ENCODE assay signal across 1 cellular context in the genomic region with DNA sequence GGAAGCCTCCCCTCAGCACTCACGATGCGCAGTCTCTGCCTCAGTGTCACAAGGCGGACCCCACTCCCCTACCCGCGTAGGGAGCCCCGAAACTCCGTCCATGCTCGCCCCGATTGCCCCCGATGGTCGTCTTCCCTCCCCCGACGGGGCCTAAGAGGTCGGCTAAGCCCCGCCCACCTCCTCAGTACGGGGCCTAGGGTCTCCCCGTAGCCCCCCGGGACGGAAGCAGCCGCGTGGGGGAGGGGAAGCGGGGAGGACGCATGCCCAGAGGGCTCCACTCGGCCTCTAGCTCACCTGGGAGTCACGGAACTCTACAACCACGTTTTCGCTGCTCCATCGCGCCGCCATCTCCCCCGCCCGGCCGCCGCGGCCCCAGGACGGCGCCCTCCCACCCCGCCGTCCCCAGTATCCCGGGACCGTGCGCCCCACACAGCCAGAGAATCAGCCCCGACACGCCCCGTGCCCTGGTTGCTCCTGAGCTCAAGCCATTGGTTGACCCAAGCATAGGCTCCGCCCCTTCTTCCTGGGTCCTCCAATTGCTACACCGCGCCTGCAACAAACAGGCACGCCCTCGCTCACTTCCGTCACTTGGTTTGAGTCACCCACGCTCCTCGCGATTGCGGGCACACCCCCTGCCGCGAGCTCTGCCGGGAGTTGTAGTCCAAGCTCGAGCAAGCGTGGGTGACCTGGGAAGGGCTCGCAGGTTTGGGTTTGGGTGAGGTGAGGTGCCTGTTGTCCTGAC.
A peak's percentile ranks its signal among the peaks of the same experiment; 100 is the strongest.
TF ChIP-seq lines count a peak whose summit lies in the region.

Gene WDR59, minus strand, starts transcription at position 454 of the 742 bp plus-strand sequence. Its CDS starts 106 bp downstream, at position 348.

TF ChIP-seq in K562, 482 proteins besides CTCF, POLR2A, EP300 and RAD21 (continued from another document and continues in another):
- TF ChIP-seq, protein P1, sequence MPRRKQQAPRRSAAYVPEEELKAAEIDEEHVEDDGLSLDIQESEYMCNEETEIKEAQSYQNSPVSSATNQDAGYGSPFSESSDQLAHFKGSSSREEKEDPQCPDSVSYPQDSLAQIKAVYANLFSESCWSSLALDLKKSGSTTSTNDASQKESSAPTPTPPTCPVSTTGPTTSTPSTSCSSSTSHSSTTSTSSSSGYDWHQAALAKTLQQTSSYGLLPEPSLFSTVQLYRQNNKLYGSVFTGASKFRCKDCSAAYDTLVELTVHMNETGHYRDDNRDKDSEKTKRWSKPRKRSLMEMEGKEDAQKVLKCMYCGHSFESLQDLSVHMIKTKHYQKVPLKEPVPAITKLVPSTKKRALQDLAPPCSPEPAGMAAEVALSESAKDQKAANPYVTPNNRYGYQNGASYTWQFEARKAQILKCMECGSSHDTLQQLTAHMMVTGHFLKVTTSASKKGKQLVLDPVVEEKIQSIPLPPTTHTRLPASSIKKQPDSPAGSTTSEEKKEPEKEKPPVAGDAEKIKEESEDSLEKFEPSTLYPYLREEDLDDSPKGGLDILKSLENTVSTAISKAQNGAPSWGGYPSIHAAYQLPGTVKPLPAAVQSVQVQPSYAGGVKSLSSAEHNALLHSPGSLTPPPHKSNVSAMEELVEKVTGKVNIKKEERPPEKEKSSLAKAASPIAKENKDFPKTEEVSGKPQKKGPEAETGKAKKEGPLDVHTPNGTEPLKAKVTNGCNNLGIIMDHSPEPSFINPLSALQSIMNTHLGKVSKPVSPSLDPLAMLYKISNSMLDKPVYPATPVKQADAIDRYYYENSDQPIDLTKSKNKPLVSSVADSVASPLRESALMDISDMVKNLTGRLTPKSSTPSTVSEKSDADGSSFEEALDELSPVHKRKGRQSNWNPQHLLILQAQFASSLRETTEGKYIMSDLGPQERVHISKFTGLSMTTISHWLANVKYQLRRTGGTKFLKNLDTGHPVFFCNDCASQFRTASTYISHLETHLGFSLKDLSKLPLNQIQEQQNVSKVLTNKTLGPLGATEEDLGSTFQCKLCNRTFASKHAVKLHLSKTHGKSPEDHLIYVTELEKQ (CRISPR knock-in tag; IDR thresholded peaks at IDR 0.05), result no peak
- TF ChIP-seq DIDO1 (tag; IDR thresholded peaks at IDR 0.05; ENCODE audit: low read depth), result no peak
- TF ChIP-seq SNAPC5 (CRISPR knock-in tag; IDR thresholded peaks at IDR 0.05), result no peak
- TF ChIP-seq MAFG (tag; conservative IDR thresholded peaks at IDR 0.05), result no peak
- no peak for TF ChIP-seq PATZ1 (CRISPR knock-in tag; IDR thresholded peaks at IDR 0.05; ENCODE audit: borderline replicate concordance)
- TF ChIP-seq RFX1 (IDR thresholded peaks at IDR 0.05), result no peak
- no peak for TF ChIP-seq TARDBP (IDR thresholded peaks at IDR 0.05)
- TF ChIP-seq ZBTB7A (IDR thresholded peaks at IDR 0.05; ENCODE audit: borderline replicate concordance, control insufficient read depth, low read depth, low read length), result peak; percentile 98
- TF ChIP-seq, protein P2, sequence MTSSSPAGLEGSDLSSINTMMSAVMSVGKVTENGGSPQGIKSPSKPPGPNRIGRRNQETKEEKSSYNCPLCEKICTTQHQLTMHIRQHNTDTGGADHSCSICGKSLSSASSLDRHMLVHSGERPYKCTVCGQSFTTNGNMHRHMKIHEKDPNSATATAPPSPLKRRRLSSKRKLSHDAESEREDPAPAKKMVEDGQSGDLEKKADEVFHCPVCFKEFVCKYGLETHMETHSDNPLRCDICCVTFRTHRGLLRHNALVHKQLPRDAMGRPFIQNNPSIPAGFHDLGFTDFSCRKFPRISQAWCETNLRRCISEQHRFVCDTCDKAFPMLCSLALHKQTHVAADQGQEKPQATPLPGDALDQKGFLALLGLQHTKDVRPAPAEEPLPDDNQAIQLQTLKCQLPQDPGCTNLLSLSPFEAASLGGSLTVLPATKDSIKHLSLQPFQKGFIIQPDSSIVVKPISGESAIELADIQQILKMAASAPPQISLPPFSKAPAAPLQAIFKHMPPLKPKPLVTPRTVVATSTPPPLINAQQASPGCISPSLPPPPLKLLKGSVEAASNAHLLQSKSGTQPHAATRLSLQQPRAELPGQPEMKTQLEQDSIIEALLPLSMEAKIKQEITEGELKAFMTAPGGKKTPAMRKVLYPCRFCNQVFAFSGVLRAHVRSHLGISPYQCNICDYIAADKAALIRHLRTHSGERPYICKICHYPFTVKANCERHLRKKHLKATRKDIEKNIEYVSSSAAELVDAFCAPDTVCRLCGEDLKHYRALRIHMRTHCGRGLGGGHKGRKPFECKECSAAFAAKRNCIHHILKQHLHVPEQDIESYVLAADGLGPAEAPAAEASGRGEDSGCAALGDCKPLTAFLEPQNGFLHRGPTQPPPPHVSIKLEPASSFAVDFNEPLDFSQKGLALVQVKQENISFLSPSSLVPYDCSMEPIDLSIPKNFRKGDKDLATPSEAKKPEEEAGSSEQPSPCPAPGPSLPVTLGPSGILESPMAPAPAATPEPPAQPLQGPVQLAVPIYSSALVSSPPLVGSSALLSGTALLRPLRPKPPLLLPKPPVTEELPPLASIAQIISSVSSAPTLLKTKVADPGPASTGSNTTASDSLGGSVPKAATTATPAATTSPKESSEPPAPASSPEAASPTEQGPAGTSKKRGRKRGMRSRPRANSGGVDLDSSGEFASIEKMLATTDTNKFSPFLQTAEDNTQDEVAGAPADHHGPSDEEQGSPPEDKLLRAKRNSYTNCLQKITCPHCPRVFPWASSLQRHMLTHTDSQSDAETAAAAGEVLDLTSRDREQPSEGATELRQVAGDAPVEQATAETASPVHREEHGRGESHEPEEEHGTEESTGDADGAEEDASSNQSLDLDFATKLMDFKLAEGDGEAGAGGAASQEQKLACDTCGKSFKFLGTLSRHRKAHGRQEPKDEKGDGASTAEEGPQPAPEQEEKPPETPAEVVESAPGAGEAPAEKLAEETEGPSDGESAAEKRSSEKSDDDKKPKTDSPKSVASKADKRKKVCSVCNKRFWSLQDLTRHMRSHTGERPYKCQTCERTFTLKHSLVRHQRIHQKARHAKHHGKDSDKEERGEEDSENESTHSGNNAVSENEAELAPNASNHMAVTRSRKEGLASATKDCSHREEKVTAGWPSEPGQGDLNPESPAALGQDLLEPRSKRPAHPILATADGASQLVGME (CRISPR knock-in tag; IDR thresholded peaks at IDR 0.05), result no peak
- no peak for TF ChIP-seq CC2D1A (IDR thresholded peaks at IDR 0.05)
- no peak for TF ChIP-seq RBM17 (IDR thresholded peaks at IDR 0.05; ENCODE audit: borderline replicate concordance, low read depth, low read length)
- peak; percentile 54 for TF ChIP-seq SP2 (IDR thresholded peaks at IDR 0.05; ENCODE audit: extremely low read depth, low read depth, low read length, poor library complexity, severe bottlenecking)
- no peak for TF ChIP-seq PML (IDR thresholded peaks at IDR 0.05; ENCODE audit: low read length)
- peak; percentile 36 for TF ChIP-seq HMGN3 (IDR thresholded peaks at IDR 0.05; ENCODE audit: borderline replicate concordance, extremely low read depth, insufficient read length, low read depth, low read length)
- TF ChIP-seq, protein P3, sequence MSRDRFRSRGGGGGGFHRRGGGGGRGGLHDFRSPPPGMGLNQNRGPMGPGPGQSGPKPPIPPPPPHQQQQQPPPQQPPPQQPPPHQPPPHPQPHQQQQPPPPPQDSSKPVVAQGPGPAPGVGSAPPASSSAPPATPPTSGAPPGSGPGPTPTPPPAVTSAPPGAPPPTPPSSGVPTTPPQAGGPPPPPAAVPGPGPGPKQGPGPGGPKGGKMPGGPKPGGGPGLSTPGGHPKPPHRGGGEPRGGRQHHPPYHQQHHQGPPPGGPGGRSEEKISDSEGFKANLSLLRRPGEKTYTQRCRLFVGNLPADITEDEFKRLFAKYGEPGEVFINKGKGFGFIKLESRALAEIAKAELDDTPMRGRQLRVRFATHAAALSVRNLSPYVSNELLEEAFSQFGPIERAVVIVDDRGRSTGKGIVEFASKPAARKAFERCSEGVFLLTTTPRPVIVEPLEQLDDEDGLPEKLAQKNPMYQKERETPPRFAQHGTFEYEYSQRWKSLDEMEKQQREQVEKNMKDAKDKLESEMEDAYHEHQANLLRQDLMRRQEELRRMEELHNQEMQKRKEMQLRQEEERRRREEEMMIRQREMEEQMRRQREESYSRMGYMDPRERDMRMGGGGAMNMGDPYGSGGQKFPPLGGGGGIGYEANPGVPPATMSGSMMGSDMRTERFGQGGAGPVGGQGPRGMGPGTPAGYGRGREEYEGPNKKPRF (IDR thresholded peaks at IDR 0.05; ENCODE audit: low read depth, low read length), result no peak
- TF ChIP-seq ZNF23 (CRISPR knock-in tag; IDR thresholded peaks at IDR 0.05), result no peak
- 0 out of 2 replicates have a peak, but pooled peaks have one; percentile 34 for TF ChIP-seq MTA3 (IDR thresholded peaks at IDR 0.05; ENCODE audit: borderline replicate concordance)
- TF ChIP-seq EP400 (IDR thresholded peaks at IDR 0.05), result peak; percentile 69
- no peak for TF ChIP-seq HDAC8 (tag; IDR thresholded peaks at IDR 0.05)
- TF ChIP-seq, protein P4, sequence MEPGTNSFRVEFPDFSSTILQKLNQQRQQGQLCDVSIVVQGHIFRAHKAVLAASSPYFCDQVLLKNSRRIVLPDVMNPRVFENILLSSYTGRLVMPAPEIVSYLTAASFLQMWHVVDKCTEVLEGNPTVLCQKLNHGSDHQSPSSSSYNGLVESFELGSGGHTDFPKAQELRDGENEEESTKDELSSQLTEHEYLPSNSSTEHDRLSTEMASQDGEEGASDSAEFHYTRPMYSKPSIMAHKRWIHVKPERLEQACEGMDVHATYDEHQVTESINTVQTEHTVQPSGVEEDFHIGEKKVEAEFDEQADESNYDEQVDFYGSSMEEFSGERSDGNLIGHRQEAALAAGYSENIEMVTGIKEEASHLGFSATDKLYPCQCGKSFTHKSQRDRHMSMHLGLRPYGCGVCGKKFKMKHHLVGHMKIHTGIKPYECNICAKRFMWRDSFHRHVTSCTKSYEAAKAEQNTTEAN (CRISPR knock-in tag; IDR thresholded peaks at IDR 0.05), result no peak
- TF ChIP-seq ZNF217 (CRISPR knock-in tag; IDR thresholded peaks at IDR 0.05), result no peak
- TF ChIP-seq FOXK1 (CRISPR knock-in tag; IDR thresholded peaks at IDR 0.05; ENCODE audit: borderline replicate concordance), result no peak
- TF ChIP-seq U2AF2 (optimal IDR thresholded peaks at IDR 0.05; ENCODE audit: low read depth, low read length), result no peak
- TF ChIP-seq STAT5A (IDR thresholded peaks at IDR 0.05; ENCODE audit: borderline replicate concordance, low read length), result no peak
- TF ChIP-seq MBD2 (IDR thresholded peaks at IDR 0.05; ENCODE audit: borderline replicate concordance, low read depth), result peak; percentile 78
- TF ChIP-seq, protein P5, sequence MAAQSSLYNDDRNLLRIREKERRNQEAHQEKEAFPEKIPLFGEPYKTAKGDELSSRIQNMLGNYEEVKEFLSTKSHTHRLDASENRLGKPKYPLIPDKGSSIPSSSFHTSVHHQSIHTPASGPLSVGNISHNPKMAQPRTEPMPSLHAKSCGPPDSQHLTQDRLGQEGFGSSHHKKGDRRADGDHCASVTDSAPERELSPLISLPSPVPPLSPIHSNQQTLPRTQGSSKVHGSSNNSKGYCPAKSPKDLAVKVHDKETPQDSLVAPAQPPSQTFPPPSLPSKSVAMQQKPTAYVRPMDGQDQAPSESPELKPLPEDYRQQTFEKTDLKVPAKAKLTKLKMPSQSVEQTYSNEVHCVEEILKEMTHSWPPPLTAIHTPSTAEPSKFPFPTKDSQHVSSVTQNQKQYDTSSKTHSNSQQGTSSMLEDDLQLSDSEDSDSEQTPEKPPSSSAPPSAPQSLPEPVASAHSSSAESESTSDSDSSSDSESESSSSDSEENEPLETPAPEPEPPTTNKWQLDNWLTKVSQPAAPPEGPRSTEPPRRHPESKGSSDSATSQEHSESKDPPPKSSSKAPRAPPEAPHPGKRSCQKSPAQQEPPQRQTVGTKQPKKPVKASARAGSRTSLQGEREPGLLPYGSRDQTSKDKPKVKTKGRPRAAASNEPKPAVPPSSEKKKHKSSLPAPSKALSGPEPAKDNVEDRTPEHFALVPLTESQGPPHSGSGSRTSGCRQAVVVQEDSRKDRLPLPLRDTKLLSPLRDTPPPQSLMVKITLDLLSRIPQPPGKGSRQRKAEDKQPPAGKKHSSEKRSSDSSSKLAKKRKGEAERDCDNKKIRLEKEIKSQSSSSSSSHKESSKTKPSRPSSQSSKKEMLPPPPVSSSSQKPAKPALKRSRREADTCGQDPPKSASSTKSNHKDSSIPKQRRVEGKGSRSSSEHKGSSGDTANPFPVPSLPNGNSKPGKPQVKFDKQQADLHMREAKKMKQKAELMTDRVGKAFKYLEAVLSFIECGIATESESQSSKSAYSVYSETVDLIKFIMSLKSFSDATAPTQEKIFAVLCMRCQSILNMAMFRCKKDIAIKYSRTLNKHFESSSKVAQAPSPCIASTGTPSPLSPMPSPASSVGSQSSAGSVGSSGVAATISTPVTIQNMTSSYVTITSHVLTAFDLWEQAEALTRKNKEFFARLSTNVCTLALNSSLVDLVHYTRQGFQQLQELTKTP (IDR thresholded peaks at IDR 0.05; ENCODE audit: low read depth in 1 of 2, partially characterized antibody in 2 of 2), result peak; percentile 4 to 89
- no peak for TF ChIP-seq RBM15 (IDR thresholded peaks at IDR 0.05; ENCODE audit: insufficient read depth, low read length)
- TF ChIP-seq, protein P6, sequence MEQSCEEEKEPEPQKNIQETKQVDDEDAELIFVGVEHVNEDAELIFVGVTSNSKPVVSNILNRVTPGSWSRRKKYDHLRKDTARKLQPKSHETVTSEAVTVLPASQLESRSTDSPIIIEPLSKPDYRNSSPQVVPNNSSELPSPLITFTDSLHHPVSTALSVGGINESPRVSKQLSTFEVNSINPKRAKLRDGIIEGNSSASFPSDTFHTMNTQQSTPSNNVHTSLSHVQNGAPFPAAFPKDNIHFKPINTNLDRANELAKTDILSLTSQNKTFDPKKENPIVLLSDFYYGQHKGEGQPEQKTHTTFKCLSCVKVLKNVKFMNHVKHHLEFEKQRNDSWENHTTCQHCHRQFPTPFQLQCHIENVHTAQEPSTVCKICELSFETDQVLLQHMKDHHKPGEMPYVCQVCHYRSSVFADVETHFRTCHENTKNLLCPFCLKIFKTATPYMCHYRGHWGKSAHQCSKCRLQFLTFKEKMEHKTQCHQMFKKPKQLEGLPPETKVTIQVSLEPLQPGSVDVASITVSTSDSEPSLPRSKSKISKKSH (CRISPR knock-in tag; IDR thresholded peaks at IDR 0.05), result no peak
- peak; percentile 72; the same call in 1 of the 2 replicates for TF ChIP-seq MAX (CRISPR knock-in tag; IDR thresholded peaks at IDR 0.05)
- no peak for TF ChIP-seq CCAR2 (IDR thresholded peaks at IDR 0.05; ENCODE audit: low read depth, low read length)
- no peak for TF ChIP-seq HMG20B (CRISPR knock-in tag; IDR thresholded peaks at IDR 0.05)
- peak; percentile 42 for TF ChIP-seq TAF9B (IDR thresholded peaks at IDR 0.05; ENCODE audit: partially characterized antibody)
